In the genomic region with DNA sequence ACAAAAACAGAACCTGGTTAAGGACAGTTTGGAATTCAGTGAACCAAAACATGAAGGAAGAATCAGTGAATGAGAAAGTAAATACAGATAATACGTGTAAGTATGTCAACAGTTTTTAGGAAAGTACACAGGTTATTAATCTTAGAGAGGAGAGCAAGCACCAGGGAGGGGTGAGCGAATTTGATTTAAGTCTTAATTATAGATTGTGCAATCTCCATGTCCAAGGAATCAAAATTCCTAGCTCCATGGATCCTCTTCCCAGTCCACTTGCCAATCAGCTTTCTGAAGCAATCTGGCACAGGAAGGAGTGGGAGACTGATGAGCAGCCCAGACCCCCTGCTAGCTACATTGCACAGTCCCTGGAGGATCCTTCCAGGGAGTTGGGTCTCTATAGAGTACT, we compare ENCODE assay signal across 11 cellular contexts.
"Had no signal": no experiment of that assay in that cellular context is flagged by ENCODE, and none has a peak within 500 bp of the region (broad histone marks: within the 10 kb centered on the region; RNA-seq: fewer than 3 reads in every experiment).

No MANE protein-coding gene starts in this region.

- H3K27ac Mint-ChIP-seq: GM23338, H9, HFFc6 had no signal

- H3K9me3 Mint-ChIP-seq: HFFc6 had no signal

- H3K9ac ChIP-seq: GM23248 had no signal

- H3K27ac ChIP-seq: GM23248 had no signal

- ATAC-seq: GM23338, HCT116 had no signal

- H3K4me3 Mint-ChIP-seq: GM23338, H9, HFFc6 had no signal

- H2AFZ ChIP-seq: GM23248, GM23338 had no signal

- H3K4me1 ChIP-seq: HAP-1 had no signal

- H3K36me3 ChIP-seq: HAP-1 had no signal

- H3K9me3 ChIP-seq: HAP-1 had no signal

- DNase-seq: GM23248, GOT3, H7, H9, HCEC 1CT, HFFc6 had no signal

- H3K4me2 ChIP-seq: GM23338 had no signal

- H3K4me3 ChIP-seq: GM23248, GM23338, HAP-1 had no signal

- FAIRE-seq: H1, H54 had no signal
